In the genomic region with DNA sequence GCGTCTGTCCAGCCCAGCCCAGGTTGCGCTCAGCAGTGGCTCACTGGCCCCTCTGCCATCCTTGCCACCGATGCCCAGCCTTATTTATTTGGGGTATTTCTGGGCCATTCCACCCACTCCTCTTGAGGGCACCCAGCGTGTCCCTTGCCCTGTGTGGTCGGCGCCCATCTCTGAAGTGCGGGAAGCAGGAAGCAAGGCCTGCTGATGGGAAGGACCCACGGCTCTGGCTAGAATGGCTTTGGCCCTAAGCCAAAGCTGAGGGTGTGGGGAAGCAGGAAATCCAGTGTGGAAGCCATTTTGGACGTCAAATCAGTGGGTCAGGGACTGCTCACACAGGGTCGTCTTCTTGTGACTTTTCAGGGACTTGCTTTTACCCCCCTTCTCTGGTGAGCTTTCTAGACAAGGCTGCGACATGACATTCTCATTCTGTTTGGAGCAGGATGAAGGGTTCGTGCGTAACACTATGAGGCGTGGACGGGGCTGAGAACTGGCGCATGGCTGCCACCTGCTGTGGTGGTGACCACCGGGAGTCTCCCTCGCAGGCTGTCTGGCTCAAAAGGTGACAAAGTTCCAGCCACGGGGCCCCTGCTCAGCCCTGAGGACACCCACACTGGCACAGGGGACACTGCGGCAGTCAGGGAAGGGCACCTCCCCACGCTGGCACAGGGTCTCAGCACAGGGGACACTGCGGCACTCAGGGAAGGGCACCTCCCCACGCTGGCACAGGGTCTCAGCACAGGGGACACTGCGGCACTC, we compare ENCODE assay signal across 11 cellular contexts. TPM values are rescaled to one million over a fixed set of nuclear protein-coding genes. Genes with fewer than 3 reads are reported as not detected.
DNase-seq lines count a peak whose midpoint lies in the region; ATAC-seq, FAIRE-seq and TF ChIP-seq lines count a peak whose summit lies in the region.
"Had no signal": no experiment of that assay in that cellular context is flagged by ENCODE, and none has a peak within 500 bp of the region (broad histone marks: within the 10 kb centered on the region; RNA-seq: fewer than 3 reads in every experiment).

No MANE protein-coding gene starts in this region.

- TF ChIP-seq CTCF in HFFc6 (IDR thresholded peaks at IDR 0.05) (no peak), astrocyte (IDR thresholded peaks at IDR 0.05; ENCODE audit: insufficient read depth, low read depth, low read length) (no peak), BE2C (IDR thresholded peaks at IDR 0.05; ENCODE audit: low read depth, low read length) (no peak)

- H3K27me3 ChIP-seq in BLaER1, result peaks cover 59% of the 10 kb centered on the region
- H3K27me3 ChIP-seq in astrocyte (ENCODE audit: insufficient read depth, low read length), result peaks cover 50% of the 10 kb centered on the region
- H3K27me3 ChIP-seq in BE2C, result no peaks in the 10 kb centered on the region

- H3K36me3 ChIP-seq in BLaER1, result no peaks in the 10 kb centered on the region
- no peaks in the 10 kb centered on the region for H3K36me3 ChIP-seq in astrocyte (ENCODE audit: insufficient read depth, low read length)
- H3K36me3 ChIP-seq in mesodermal cell (ENCODE audit: control insufficient read depth, insufficient read depth, low read length), result no peaks in the 10 kb centered on the region
- no peaks in the 10 kb centered on the region for H3K36me3 ChIP-seq in BE2C

- H3K4me2 ChIP-seq in BLaER1, result peak overlapping the region; percentile 99
- H3K4me2 ChIP-seq in astrocyte (ENCODE audit: low read length), result peak overlapping the region; percentile 83

- H3K36me3 Mint-ChIP-seq in HFFc6 (ENCODE audit: low read depth) (no peaks in the 10 kb centered on the region), astrocyte (ENCODE audit: low read depth, unreplicated experiment) (no peaks in the 10 kb centered on the region)
- H3K36me3 Mint-ChIP-seq: activated naive CD8-positive, alpha-beta T cell had no signal

- H3K9me3 Mint-ChIP-seq in HFFc6 (no peaks in the 10 kb centered on the region), astrocyte (ENCODE audit: unreplicated experiment) (no peaks in the 10 kb centered on the region)

- ATAC-seq in HG03280 (IDR thresholded peaks at IDR 0.05; ENCODE audit: unreplicated experiment), result no peak
- ATAC-seq: left colon had no signal

- H3K27ac Mint-ChIP-seq in HFFc6, result peak overlapping the region; percentile 69
- peak overlapping the region; percentile 47 for H3K27ac Mint-ChIP-seq in astrocyte (ENCODE audit: unreplicated experiment)
- H3K27ac Mint-ChIP-seq: activated naive CD8-positive, alpha-beta T cell had no signal

- H4K20me1 ChIP-seq in BLaER1, result peaks cover 14% of the 10 kb centered on the region; the same call in 1 of the 2 replicates
- H4K20me1 ChIP-seq in astrocyte (ENCODE audit: insufficient read depth, low read length), result peaks cover 24% of the 10 kb centered on the region

- H3K4me3 ChIP-seq in BLaER1 (no peak overlapping the region), astrocyte (ENCODE audit: insufficient read depth, low read depth, low read length) (no peak overlapping the region), mesodermal cell (ENCODE audit: extremely low read depth, insufficient read depth, low read length, poor library complexity, severe bottlenecking) (no peak overlapping the region), BE2C (ENCODE audit: low read depth, low read length) (no peak overlapping the region)

- no peak overlapping the region for H3K27ac ChIP-seq in BLaER1
- H3K27ac ChIP-seq in astrocyte (ENCODE audit: low read depth, low read length), result peak overlapping the region; percentile 58
- H3K27ac ChIP-seq in mesodermal cell (ENCODE audit: low read depth, low read length, severe bottlenecking), result peak overlapping the region; percentile 95

- peaks cover 37% of the 10 kb centered on the region for H3K27me3 Mint-ChIP-seq in HFFc6 (ENCODE audit: insufficient read depth)
- H3K27me3 Mint-ChIP-seq in astrocyte (ENCODE audit: low read depth, unreplicated experiment), result peaks cover 60% of the 10 kb centered on the region

- H3K4me1 Mint-ChIP-seq in HFFc6 (ENCODE audit: low read depth) (peaks cover 20% of the 10 kb centered on the region), astrocyte (ENCODE audit: low read depth, unreplicated experiment) (peaks cover 18% of the 10 kb centered on the region)

- no peak for FAIRE-seq in astrocyte (lab: Jason Lieb, UNC)
- FAIRE-seq: TTC549 had no signal

- 92 to 93% methylated on average over 22 to 24 of the region's 24 CpGs for WGBS in mesodermal cell (ENCODE audit: insufficient coverage in 2 of 2), 2 experiments

- no peaks in the 10 kb centered on the region for H3K79me2 ChIP-seq in astrocyte (ENCODE audit: insufficient read depth, low read length)

- DNase-seq in HFFc6 (no peak), astrocyte (ENCODE audit: low read depth) (no peak), LoVo (ENCODE audit: low spot score) (no peak), BE2C (no peak), NCI-H1436 treated with DMSO at 0.1 percent for 48 hours (lab: John Stamatoyannopoulos, UW) (no peak)

- H3K9me3 ChIP-seq in BLaER1 (no peaks in the 10 kb centered on the region), astrocyte (ENCODE audit: insufficient read depth, low read depth, low read length) (no peaks in the 10 kb centered on the region), mesodermal cell (ENCODE audit: control insufficient read depth, low read length) (no peaks in the 10 kb centered on the region), BE2C (no peaks in the 10 kb centered on the region)

- H3K9ac ChIP-seq in BLaER1, result no peak overlapping the region
- H3K9ac ChIP-seq in astrocyte (ENCODE audit: low read length), result peak overlapping the region; percentile 53

- no peak overlapping the region for H2AFZ ChIP-seq in astrocyte (ENCODE audit: low read depth, low read length)

- H3K4me1 ChIP-seq in BLaER1 (peaks cover 81% of the 10 kb centered on the region), astrocyte (ENCODE audit: insufficient read depth, low read length) (peaks cover 32% of the 10 kb centered on the region), mesodermal cell (ENCODE audit: control insufficient read depth, insufficient read depth, low read length, poor library complexity, severe bottlenecking) (peaks cover 40% of the 10 kb centered on the region), BE2C (peaks cover 15% of the 10 kb centered on the region)

- no peak overlapping the region; the same call in 1 of the 2 replicates for H3K4me3 Mint-ChIP-seq in HFFc6
- H3K4me3 Mint-ChIP-seq in astrocyte (ENCODE audit: unreplicated experiment), result no peak overlapping the region
- H3K4me3 Mint-ChIP-seq: activated naive CD8-positive, alpha-beta T cell had no signal

RNA-seq across cellular contexts. Expression of gene NKD2, which starts 50.7 kb away (rescaled TPM):
- total RNA-seq in HFFc6 (2021; fragmentation: NEBNext Ultra II Directional; extraction: Animal tissue kit (Norgen Biotek cat#: 25700)), result not detected
- 0.41 and 0.48 TPM in 2 replicates for total RNA-seq in astrocyte
- polyA plus RNA-seq in mesodermal cell (2013, experiment 1 of 2), result 8.9 TPM
- 6.9 TPM for polyA plus RNA-seq in mesodermal cell (2013, experiment 2 of 2)
- polyA plus RNA-seq in BE2C (2012; ENCODE audit: insufficient read depth, insufficient read length, low read depth), result 2.1 TPM
